ENCODE assay signal across 19 cellular contexts in the genomic region with DNA sequence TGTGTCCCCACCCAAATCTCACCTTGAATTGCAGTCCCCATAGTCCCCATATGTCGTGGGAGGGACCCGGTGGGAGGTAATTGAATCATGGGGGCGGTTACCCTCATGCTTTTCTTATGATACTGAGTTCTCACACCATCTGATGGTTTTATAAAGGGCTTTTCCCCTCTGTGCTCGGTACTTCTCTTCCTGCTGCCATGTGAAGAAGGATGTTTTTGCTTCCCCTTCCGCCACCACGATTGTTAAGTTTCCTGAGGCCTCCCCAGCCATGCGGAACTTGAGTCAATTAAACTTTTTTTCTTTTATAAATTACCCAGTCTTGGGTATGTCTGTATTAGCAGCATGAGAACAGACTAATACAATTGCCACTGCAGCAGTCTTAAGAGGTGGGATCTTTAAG.
"Had no signal": no experiment of that assay in that cellular context is flagged by ENCODE, and none has a peak within 500 bp of the region (broad histone marks: within the 10 kb centered on the region; RNA-seq: fewer than 3 reads in every experiment).

No MANE protein-coding gene starts in this region.

- H3K9me3 Mint-ChIP-seq: effector memory CD8-positive, alpha-beta T cell; mesothelial cell of epicardium; nephron had no signal

- H3K27ac ChIP-seq: esophagus squamous epithelium, gastroesophageal sphincter, neutrophil, right atrium auricular region, stomach, transverse colon had no signal

- DNase-seq: effector memory CD8-positive, alpha-beta T cell; esophagus squamous epithelium; foreskin fibroblast; glutamatergic neuron; islet precursor cell; posterior cingulate gyrus; small intestine; stimulated activated CD4-positive, alpha-beta T cell treated with anti-CD3 and anti-CD28 coated beads, Interleukin-12 subunit alpha, Interleukin-12 subunit beta, amount 100 ng/mL, for 4 hours; stimulated activated naive CD4-positive, alpha-beta T cell; stomach; substantia nigra; transverse colon had no signal

- H3K9me3 ChIP-seq: esophagus squamous epithelium, gastroesophageal sphincter, neutrophil, right atrium auricular region, stomach, thoracic aorta, transverse colon had no signal

- H3K27me3 ChIP-seq: esophagus squamous epithelium, gastroesophageal sphincter, neutrophil, right atrium auricular region, stomach, transverse colon had no signal

- H3K36me3 ChIP-seq: esophagus squamous epithelium, gastroesophageal sphincter, neutrophil, right atrium auricular region, stomach, thoracic aorta, transverse colon had no signal

- H3K4me3 Mint-ChIP-seq: effector memory CD8-positive, alpha-beta T cell; mesothelial cell of epicardium; nephron had no signal

- H3K4me3 ChIP-seq: esophagus squamous epithelium, gastroesophageal sphincter, right atrium auricular region, stomach, thoracic aorta, transverse colon had no signal

- H3K27ac Mint-ChIP-seq: effector memory CD8-positive, alpha-beta T cell; mesothelial cell of epicardium had no signal

- ATAC-seq: effector memory CD8-positive, alpha-beta T cell; gastroesophageal sphincter; left lobe of liver had no signal
